In the genomic region with DNA sequence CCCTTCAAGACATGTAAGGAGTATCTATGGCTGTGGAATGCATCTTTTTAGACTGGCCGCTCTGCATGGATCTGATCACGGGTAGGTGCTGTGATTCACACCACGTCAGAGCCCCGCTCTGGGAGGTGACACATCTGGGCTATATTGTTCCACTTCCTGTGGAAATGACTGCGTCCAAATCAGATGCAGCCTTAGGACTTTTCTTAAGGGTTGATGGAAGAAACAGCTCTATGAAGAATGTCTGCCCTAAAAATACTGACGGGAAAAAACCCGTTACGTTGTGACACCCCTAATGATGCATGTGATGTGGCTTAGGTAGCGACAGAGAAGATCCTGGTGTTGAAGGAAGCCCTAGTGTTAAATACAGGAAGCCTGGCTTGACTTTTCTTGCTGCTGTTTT, we compare ENCODE assay signal across 8 cellular contexts. TPM values are rescaled to one million over a fixed set of nuclear protein-coding genes. Genes with fewer than 3 reads are reported as not detected.
A peak's percentile ranks its signal among the peaks of the same experiment; 100 is the strongest.
DNase-seq lines count a peak whose midpoint lies in the region; ATAC-seq and TF ChIP-seq lines count a peak whose summit lies in the region.

No MANE protein-coding gene starts in this region.

- H3K4me1 ChIP-seq in colonic mucosa, result peaks cover 5% of the 10 kb centered on the region
- H3K4me1 ChIP-seq in Peyer's patch, result peaks cover 0 to 18% (median 2%) of the 10 kb centered on the region in 4 donors

- H3K27me3 ChIP-seq in colonic mucosa (no peaks in the 10 kb centered on the region), Peyer's patch (no peaks in the 10 kb centered on the region)

- H3K27ac ChIP-seq in colonic mucosa (no peak overlapping the region), Peyer's patch (peak overlapping the region in 1 of 4 donors; percentile 14)

- TF ChIP-seq POLR2A in Peyer's patch (IDR thresholded peaks at IDR 0.05), result no peak

- ATAC-seq in GM19023 (IDR thresholded peaks at IDR 0.05; ENCODE audit: unreplicated experiment) (no peak), HG03469 (IDR thresholded peaks at IDR 0.05; ENCODE audit: unreplicated experiment) (no peak)

- H3K9me3 ChIP-seq in colonic mucosa, result no peaks in the 10 kb centered on the region
- H3K9me3 ChIP-seq in Peyer's patch, result no peaks in the 10 kb centered on the region

- intact Hi-C loops in colonic mucosa (cut with DNase I), result loop anchor here (10.0 kb wide), 1 partner anchor 61 kb away; no protein-coding TSS in a partner anchor

- no peak overlapping the region for H3K9ac ChIP-seq in colonic mucosa (ENCODE audit: low read depth in 2 of 2, low read length in 2 of 2)

- H3K4me3 ChIP-seq in Jurkat, Clone E6-1 (ENCODE audit: low read length), result no peak overlapping the region
- H3K4me3 ChIP-seq in colonic mucosa (no peak overlapping the region), Peyer's patch (no peak overlapping the region)

- H3K36me3 ChIP-seq in colonic mucosa (no peaks in the 10 kb centered on the region), Peyer's patch (no peaks in the 10 kb centered on the region)

- TF ChIP-seq CTCF in colonic mucosa (IDR thresholded peaks at IDR 0.05), result no peak
- no peak for TF ChIP-seq CTCF in Peyer's patch (IDR thresholded peaks at IDR 0.05)

- peak; percentile 32 for DNase-seq in Jurkat, Clone E6-1 (ENCODE audit: low read depth, low spot score)
- DNase-seq in activated T-cell treated with anti-CD3 and anti-CD28 coated beads, Interleukin-2, amount 50 U/mL, for 1 hour, result peak; percentile 70
- DNase-seq in glomerular endothelial cell (ENCODE audit: extremely low read depth, low read depth, low spot score), result peak; percentile 95
- DNase-seq in stimulated activated CD8-positive, alpha-beta memory T cell treated with anti-CD3 and anti-CD28 coated beads, Interleukin-15, amount 100 ng/mL, for 48 hours (ENCODE audit: low read depth in 2 of 2), result peak; percentile 69
- no peak for DNase-seq in colonic mucosa
- DNase-seq in Peyer's patch, result no peak

RNA-seq across cellular contexts. Expression of a gene that starts 12.2 kb away (rescaled TPM):
- polyA plus RNA-seq in Jurkat, Clone E6-1 (2012; ENCODE audit: insufficient read depth, insufficient read length), result 15.2 TPM
- total RNA-seq in glomerular endothelial cell (14.8 and 21.1 TPM in 2 replicates), colonic mucosa (10 to 100 TPM; 18.6 to 29.7 TPM), Peyer's patch (100 to 1,000 TPM in 1 of 4 donors, 10 to 100 TPM in 3; 27.6 to 113 (median 42.7) TPM)

RNA-seq across cellular contexts. Expression of a gene that starts 27.1 kb away (rescaled TPM):
- not detected for polyA plus RNA-seq in Jurkat, Clone E6-1 (2012; ENCODE audit: insufficient read depth, insufficient read length)
- total RNA-seq in glomerular endothelial cell, result not detected in 2 replicates
- total RNA-seq in colonic mucosa, result not detected
- not detected for total RNA-seq in Peyer's patch

Comparison
In these comparisons a context has a peak if more than half of its experiments do, and no peak if none do; other contexts are left out.
1. DNase-seq: peak in Jurkat, Clone E6-1 (single experiment), activated T-cell treated with anti-CD3 and anti-CD28 coated beads, Interleukin-2, amount 50 U/mL, for 1 hour (single experiment), glomerular endothelial cell (single experiment) and stimulated activated CD8-positive, alpha-beta memory T cell treated with anti-CD3 and anti-CD28 coated beads, Interleukin-15, amount 100 ng/mL, for 48 hours (2 of 2); none in colonic mucosa (single experiment) and Peyer's patch (0 of 3).